Comparison of ENCODE assay signal across 27 cellular contexts in the genomic region with DNA sequence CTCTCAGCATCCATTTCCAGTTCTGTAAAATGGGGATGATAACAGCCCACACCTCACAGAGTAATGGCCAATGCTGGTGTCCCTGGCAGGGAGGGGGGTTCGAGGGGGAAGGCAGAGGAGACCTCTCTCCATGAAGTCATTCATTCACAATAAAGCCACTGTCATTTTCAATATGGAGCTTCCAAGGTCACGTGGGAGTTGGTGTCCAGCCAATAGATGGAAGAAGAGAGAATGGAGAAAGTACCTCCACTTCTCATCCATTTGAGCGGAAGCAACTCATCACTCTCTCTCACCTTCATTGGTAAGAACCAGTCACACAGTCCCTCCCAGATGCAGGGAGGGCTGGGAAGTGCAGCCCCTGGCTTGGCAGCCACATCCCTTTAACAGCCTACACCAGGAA.
"Had no signal": no experiment of that assay in that cellular context is flagged by ENCODE, and none has a peak within 500 bp of the region (broad histone marks: within the 10 kb centered on the region; RNA-seq: fewer than 3 reads in every experiment).

No MANE protein-coding gene starts in this region.

- H3K27ac ChIP-seq: neutrophil, pancreas, prostate gland, right lobe of liver, sigmoid colon, stomach, thoracic aorta, thyroid gland, tibial nerve, upper lobe of left lung, vagina had no signal

- H3K4me3 Mint-ChIP-seq: natural killer cell; nephron; stimulated activated effector memory CD8-positive, alpha-beta T cell treated with anti-CD3 and anti-CD28 coated beads, Interleukin-12 subunit alpha, Interleukin-12 subunit beta, amount 100 ng/mL, for 72 hours; stimulated activated naive B cell treated with anti-CD40 and anti-IgM and Interleukin-4, amounts not matched to agents 10 μg/mL and 1 μg/mL and 100 μg/mL, for 72 hours; stimulated activated naive CD8-positive, alpha-beta T cell treated with anti-CD3 and anti-CD28 coated beads, Interleukin-15, Interleukin-2, amounts not matched to agents 100 ng/mL and 50 ng/mL, for 24 hours had no signal

- H3K9me3 Mint-ChIP-seq: natural killer cell; nephron; stimulated activated effector memory CD8-positive, alpha-beta T cell treated with anti-CD3 and anti-CD28 coated beads, Interleukin-12 subunit alpha, Interleukin-12 subunit beta, amount 100 ng/mL, for 72 hours; stimulated activated naive B cell treated with anti-CD40 and anti-IgM and Interleukin-4, amounts not matched to agents 10 μg/mL and 1 μg/mL and 100 μg/mL, for 72 hours; stimulated activated naive CD8-positive, alpha-beta T cell treated with anti-CD3 and anti-CD28 coated beads, Interleukin-15, Interleukin-2, amounts not matched to agents 100 ng/mL and 50 ng/mL, for 24 hours had no signal

- H3K36me3 ChIP-seq: neutrophil, pancreas, prostate gland, right lobe of liver, sigmoid colon, stomach, thoracic aorta, thyroid gland, tibial nerve, upper lobe of left lung, vagina had no signal

- H3K4me3 ChIP-seq: pancreas, prostate gland, right lobe of liver, sigmoid colon, stomach, thoracic aorta, thyroid gland, tibial nerve, upper lobe of left lung, vagina had no signal

- FAIRE-seq: pancreas, small intestine, urothelium cell line had no signal

- H3K27me3 ChIP-seq: pancreas, right lobe of liver, thyroid gland, upper lobe of left lung, vagina had no signal

- H3K4me1 ChIP-seq: pancreas, prostate gland, right lobe of liver, sigmoid colon, thyroid gland, tibial nerve, vagina had no signal

- H3K27ac Mint-ChIP-seq: natural killer cell; nephron; stimulated activated naive B cell treated with anti-CD40 and anti-IgM and Interleukin-4, amounts not matched to agents 10 μg/mL and 1 μg/mL and 100 μg/mL, for 72 hours; stimulated activated naive CD8-positive, alpha-beta T cell treated with anti-CD3 and anti-CD28 coated beads, Interleukin-15, Interleukin-2, amounts not matched to agents 100 ng/mL and 50 ng/mL, for 24 hours had no signal

- H3K9me3 ChIP-seq: neutrophil, pancreas, prostate gland, right lobe of liver, sigmoid colon, stomach, thoracic aorta, thyroid gland, tibial nerve, upper lobe of left lung, vagina had no signal

- H3K36me3 Mint-ChIP-seq: natural killer cell; stimulated activated effector memory CD8-positive, alpha-beta T cell treated with anti-CD3 and anti-CD28 coated beads, Interleukin-12 subunit alpha, Interleukin-12 subunit beta, amount 100 ng/mL, for 72 hours; stimulated activated naive B cell treated with anti-CD40 and anti-IgM and Interleukin-4, amounts not matched to agents 10 μg/mL and 1 μg/mL and 100 μg/mL, for 72 hours had no signal

- DNase-seq: natural killer cell; nucleus accumbens; pancreas; retina; right cardiac atrium; right lobe of liver; sigmoid colon; small intestine; stimulated activated CD4-positive, alpha-beta T cell treated with anti-CD3 and anti-CD28 coated beads, Interleukin-15, amount 100 ng/mL, for 24 hours; stimulated activated CD4-positive, alpha-beta T cell treated with anti-CD3 and anti-CD28 coated beads, Interleukin-2, amount 100 ng/mL, for 24 hours; stimulated activated CD4-positive, alpha-beta T cell treated with anti-CD3 and anti-CD28 coated beads, Interleukin-2, amount 100 ng/mL, for 48 hours; stimulated activated CD4-positive, alpha-beta T cell treated with anti-CD3 and anti-CD28 coated beads, Interleukin-4, amount 100 ng/mL, for 24 hours; stimulated activated naive B cell treated with anti-CD40 and anti-IgM and Interleukin-4, amounts not matched to agents 10 μg/mL and 1 μg/mL and 100 μg/mL, for 72 hours; stimulated activated naive CD4-positive, alpha-beta T cell treated with Interleukin-2 at 50 U/mL for 16 hours; stomach; thyroid gland; trophoblast cell; upper lobe of left lung had no signal
